ENCODE assay signal across 8 cellular contexts in genomic region chr10:92572362-92573090, GRCh38. TPM values are rescaled to one million over a fixed set of nuclear protein-coding genes. Genes with fewer than 3 reads are reported as not detected.
A peak's percentile ranks its signal among the peaks of the same experiment; 100 is the strongest.
DNase-seq lines count a peak whose midpoint lies in the region; ATAC-seq and TF ChIP-seq lines count a peak whose summit lies in the region.

No MANE protein-coding gene starts in this region.

- TF ChIP-seq CTCF in heart right ventricle (IDR thresholded peaks at IDR 0.05) (no peak), lower leg skin (IDR thresholded peaks at IDR 0.05) (no peak), vagina (IDR thresholded peaks at IDR 0.05) (no peak)

- H3K27me3 ChIP-seq in heart right ventricle (no peaks in the 10 kb centered on the region), adipocyte (replicated peaks; ENCODE audit: control insufficient read depth, insufficient read depth, low read length) (no peaks in the 10 kb centered on the region), vagina (no peaks in the 10 kb centered on the region)

- peaks cover 0 to 23% (median 0%) of the 10 kb centered on the region in 9 donors for H3K36me3 ChIP-seq in heart right ventricle
- no peaks in the 10 kb centered on the region for H3K36me3 ChIP-seq in adipocyte (ENCODE audit: control insufficient read depth, insufficient read depth, low read length, severe bottlenecking)
- no peaks in the 10 kb centered on the region for H3K36me3 ChIP-seq in vagina

- intact Hi-C loops in heart right ventricle (cut with DNase I) (loop anchor here in 4 of 10 donors (2.0 to 5.0 kb wide), 2 partner anchors 55 to 56 kb away; no protein-coding TSS in a partner anchor), Right ventricle myocardium inferior (cut with DNase I) (no loop called here), lower leg skin (cut with DNase I; ENCODE audit: low total_unique reads) (loop anchor here (5.0 to 10.0 kb wide), 2 partner anchors 55 to 488 kb away; no protein-coding TSS in a partner anchor), vagina (cut with DNase I) (loop anchor here (5.0 kb wide), 1 partner anchor 55 kb away; no protein-coding TSS in a partner anchor)

- H3K9me3 ChIP-seq in heart right ventricle = no peaks in the 10 kb centered on the region
- H3K9me3 ChIP-seq in adipocyte (ENCODE audit: control insufficient read depth, low read length) = no peaks in the 10 kb centered on the region
- no peaks in the 10 kb centered on the region for H3K9me3 ChIP-seq in vagina

- ATAC-seq in heart right ventricle (no peak), Right ventricle myocardium inferior (no peak)

- DNase-seq in heart right ventricle = peak in 1 of 2 donors; percentile 6
- DNase-seq in Right ventricle myocardium inferior (ENCODE audit: missing footprints) = no peak
- DNase-seq in adipocyte (ENCODE audit: low read depth) = peak; percentile 30
- no peak for DNase-seq in lower leg skin (ENCODE audit: low spot score in 2 of 2)
- no peak for DNase-seq in vagina (ENCODE audit: extremely low spot score in 2 of 2)
- DNase-seq in NCI-H345 (lab: John Stamatoyannopoulos, UW) = no peak
- DNase-seq in CD1c-positive myeloid dendritic cell (ENCODE audit: extremely low spot score) = no peak
- DNase-seq in LoVo (ENCODE audit: low spot score) = no peak

- H3K27ac ChIP-seq in heart right ventricle (peak overlapping the region in 7 of 10 donors; percentile 88 to 98 (median 96)), vagina (peak overlapping the region; percentile 94)

- H3K4me1 ChIP-seq in heart right ventricle = peaks cover 0 to 47% (median 30%) of the 10 kb centered on the region in 9 donors
- H3K4me1 ChIP-seq in adipocyte (ENCODE audit: control insufficient read depth, insufficient read depth, low read length) = peaks cover 32% of the 10 kb centered on the region
- peaks cover 52% of the 10 kb centered on the region for H3K4me1 ChIP-seq in vagina

- TF ChIP-seq POLR2A in lower leg skin (IDR thresholded peaks at IDR 0.05) (no peak), vagina (IDR thresholded peaks at IDR 0.05) (no peak)

- H3K9ac ChIP-seq in adipocyte (ENCODE audit: low read length) = peak overlapping the region; percentile 93

- peak overlapping the region; percentile 53 to 99 (median 92) for H3K4me3 ChIP-seq in heart right ventricle
- peak overlapping the region; percentile 91 for H3K4me3 ChIP-seq in adipocyte (ENCODE audit: low read length)
- H3K4me3 ChIP-seq in lower leg skin (ENCODE audit: low read depth, poor library complexity, severe bottlenecking) = peak overlapping the region; percentile 84
- peak overlapping the region; percentile 81 to 87 for H3K4me3 ChIP-seq in vagina

- 60 to 62% methylated on average over 8 of the region's 8 CpGs for WGBS in heart right ventricle, 2 donors
- WGBS in lower leg skin, 2 donors = 65% methylated on average over 8 of the region's 8 CpGs

RNA-seq across cellular contexts. Expression of gene IDE, which starts 1.4 kb away (rescaled TPM):
- total RNA-seq in heart right ventricle (10 to 100 TPM; 41.8 to 58.5 (median 47.5) TPM), Right ventricle myocardium inferior (49.9 TPM), lower leg skin (100 to 1,000 TPM; 189 to 443 (median 287) TPM), vagina (22.3 TPM)
- polyA plus RNA-seq in heart right ventricle = 10 to 100 TPM; 11.0 to 14.1 TPM

RNA-seq across cellular contexts. Expression of gene KIF11, which starts 20.4 kb away (rescaled TPM):
- 1 to 10 TPM in 4 of 10 donors, under 1 TPM in 6; 0.30 to 4.4 (median 0.84) TPM for total RNA-seq in heart right ventricle
- under 1 TPM; 0.20 to 0.29 TPM for polyA plus RNA-seq in heart right ventricle
- total RNA-seq in Right ventricle myocardium inferior = 1.1 TPM
- 1 to 10 TPM; 2.6 to 4.4 (median 3.6) TPM for total RNA-seq in lower leg skin
- 3.4 TPM for total RNA-seq in vagina
